2 cellular contexts compared by ENCODE assay signal in the genomic region with DNA sequence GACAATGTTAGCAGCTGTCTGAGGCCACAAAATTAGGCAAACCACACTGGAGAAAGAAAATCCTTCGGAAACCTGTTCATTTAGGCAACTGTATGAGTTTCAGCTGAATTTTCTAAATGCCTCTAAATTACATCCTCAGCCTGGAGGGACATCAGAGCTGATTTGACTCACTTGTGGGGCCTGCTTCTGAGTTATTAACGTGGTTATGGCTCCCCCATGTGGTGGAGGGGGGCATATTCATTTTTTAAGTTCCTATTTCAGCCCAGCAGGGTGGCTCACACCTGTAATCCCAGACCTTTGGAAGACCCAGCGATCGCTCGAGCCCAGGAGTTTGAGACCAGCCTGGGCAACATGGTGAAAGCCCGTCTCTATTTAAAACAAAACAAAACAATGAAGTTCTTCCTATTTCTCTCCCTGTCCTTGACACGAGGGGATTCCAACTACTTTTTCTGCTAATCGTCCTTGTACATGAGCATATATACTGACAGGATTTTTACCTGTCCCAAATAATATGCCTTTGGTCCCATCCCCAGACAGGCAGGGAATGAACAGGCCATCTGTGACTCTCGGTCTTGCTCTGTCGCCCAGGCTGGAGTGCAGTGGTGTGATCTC.
A peak's percentile ranks its signal among the peaks of the same experiment; 100 is the strongest.
TF ChIP-seq lines count a peak whose summit lies in the region.

No MANE protein-coding gene starts in this region.

TF ChIP-seq in HCT116, 20 proteins besides CTCF, POLR2A, EP300 and RAD21:
- TF ChIP-seq MAX (IDR thresholded peaks at IDR 0.05) (no peak), CBX3 (IDR thresholded peaks at IDR 0.05; ENCODE audit: low read depth) (no peak)

TF ChIP-seq in HepG2, 621 proteins besides CTCF, POLR2A, EP300 and RAD21:
- TF ChIP-seq XRCC5 (optimal IDR thresholded peaks at IDR 0.05; ENCODE audit: low read length) (peak; percentile 33), SMC3 (IDR thresholded peaks at IDR 0.05; ENCODE audit: low read length) (peak; percentile 71), STAG1 (CRISPR knock-in tag; IDR thresholded peaks at IDR 0.05) (peak; percentile 86), ZNF350 (CRISPR knock-in tag; IDR thresholded peaks at IDR 0.05; ENCODE audit: borderline replicate concordance, low read depth) (no peak), ZSCAN25 (CRISPR knock-in tag; IDR thresholded peaks at IDR 0.05) (no peak)
- TF ChIP-seq, protein P1, sequence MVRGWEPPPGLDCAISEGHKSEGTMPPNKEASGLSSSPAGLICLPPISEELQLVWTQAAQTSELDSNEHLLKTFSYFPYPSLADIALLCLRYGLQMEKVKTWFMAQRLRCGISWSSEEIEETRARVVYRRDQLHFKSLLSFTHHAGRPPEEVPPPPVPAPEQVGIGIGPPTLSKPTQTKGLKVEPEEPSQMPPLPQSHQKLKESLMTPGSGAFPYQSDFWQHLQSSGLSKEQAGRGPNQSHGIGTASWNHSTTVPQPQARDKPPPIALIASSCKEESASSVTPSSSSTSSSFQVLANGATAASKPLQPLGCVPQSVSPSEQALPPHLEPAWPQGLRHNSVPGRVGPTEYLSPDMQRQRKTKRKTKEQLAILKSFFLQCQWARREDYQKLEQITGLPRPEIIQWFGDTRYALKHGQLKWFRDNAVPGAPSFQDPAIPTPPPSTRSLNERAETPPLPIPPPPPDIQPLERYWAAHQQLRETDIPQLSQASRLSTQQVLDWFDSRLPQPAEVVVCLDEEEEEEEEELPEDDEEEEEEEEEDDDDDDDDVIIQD (CRISPR knock-in tag; IDR thresholded peaks at IDR 0.05; ENCODE audit: low read depth) = 0 out of 2 replicates have a peak, but pooled peaks have one; percentile 15
